In the genomic region with DNA sequence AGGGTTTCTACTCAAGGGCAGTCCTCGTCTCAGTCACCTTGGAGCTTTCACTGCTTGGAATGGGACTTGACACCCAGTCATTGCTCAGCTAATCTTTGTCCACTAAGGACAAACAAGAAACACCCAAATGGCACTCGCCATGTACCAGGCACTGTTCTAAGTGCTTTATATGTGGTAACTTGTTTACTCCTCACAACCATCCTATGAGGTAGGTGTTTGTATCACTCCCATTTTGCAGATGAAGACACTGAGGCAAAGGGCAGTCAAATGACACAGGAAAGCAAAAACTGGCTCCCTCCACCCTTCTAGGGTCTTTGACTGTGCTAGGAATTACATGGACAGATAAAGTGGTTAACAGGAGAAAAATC, we compare ENCODE assay signal across 10 cellular contexts. TPM values are rescaled to one million over a fixed set of nuclear protein-coding genes. Genes with fewer than 3 reads are reported as not detected.
A peak's percentile ranks its signal among the peaks of the same experiment; 100 is the strongest.
DNase-seq lines count a peak whose midpoint lies in the region; ATAC-seq and TF ChIP-seq lines count a peak whose summit lies in the region.
"Had no signal": no experiment of that assay in that cellular context is flagged by ENCODE, and none has a peak within 500 bp of the region (broad histone marks: within the 10 kb centered on the region; RNA-seq: fewer than 3 reads in every experiment).

No MANE protein-coding gene starts in this region.

- H3K4me1 Mint-ChIP-seq in activated B cell treated with CpG ODN at 0.5 μM for 24 hours, result peaks cover 83% of the 10 kb centered on the region

- H3K4me1 ChIP-seq in DOHH2 (ENCODE audit: control insufficient read depth, low read length) (peaks cover 72% of the 10 kb centered on the region), esophagus squamous epithelium (peaks cover 63 to 93% (median 74%) of the 10 kb centered on the region in 3 donors), spleen (peaks cover 73 to 100% (median 95%) of the 10 kb centered on the region in 6 donors)

- H3K27me3 ChIP-seq in DOHH2 (ENCODE audit: control insufficient read depth, low read length) (no peaks in the 10 kb centered on the region), esophagus squamous epithelium (no peaks in the 10 kb centered on the region), spleen (replicated peaks in 1 of 7) (no peaks in the 10 kb centered on the region)

- CTCF ChIA-PET in activated B cell treated with CpG ODN at 0.5 μM for 24 hours (lab: Charles Lee), result interaction anchor here (1.0 to 1.8 kb wide), 3 partner anchors 9 to 281 kb away, joined by 3 to 7 read pairs (median 5); no protein-coding TSS in a partner anchor

- no peaks in the 10 kb centered on the region for H3K9me2 ChIP-seq in DOHH2 (replicated peaks; ENCODE audit: control insufficient read depth, low read length)

- H4K20me1 ChIP-seq in DOHH2 (ENCODE audit: control insufficient read depth, insufficient read depth, low read depth, low read length), result no peaks in the 10 kb centered on the region

- H3K9me3 Mint-ChIP-seq in activated B cell treated with CpG ODN at 0.5 μM for 24 hours, result no peaks in the 10 kb centered on the region

- no peaks in the 10 kb centered on the region for H3K9me3 ChIP-seq in DOHH2 (ENCODE audit: control insufficient read depth, insufficient read depth, low read length)
- no peaks in the 10 kb centered on the region for H3K9me3 ChIP-seq in esophagus squamous epithelium
- no peaks in the 10 kb centered on the region for H3K9me3 ChIP-seq in spleen

- WGBS in esophagus squamous epithelium, 2 donors, result 83 to 85% methylated on average over 2 of the region's 2 CpGs
- 54 to 82% (median 73%) methylated on average over 2 of the region's 2 CpGs for WGBS in spleen, 5 donors

- intact Hi-C loops in activated B cell treated with CpG ODN at 0.5 μM for 24 hours (cut with micrococcal nuclease) (loop anchor here (10.0 kb wide), 1 partner anchor 565 kb away; no protein-coding TSS in a partner anchor), esophagus squamous epithelium (cut with DNase I) (loop anchor here (10.0 kb wide), 1 partner anchor 85 kb away; no protein-coding TSS in a partner anchor), spleen (cut with DNase I; ENCODE audit: low total_unique reads) (no loop called here)

- H3K27me3 Mint-ChIP-seq in activated B cell treated with CpG ODN at 0.5 μM for 24 hours, result no peaks in the 10 kb centered on the region

- POLR2A ChIA-PET in activated B cell treated with CpG ODN at 0.5 μM for 24 hours (lab: Charles Lee), result interaction anchor here (0.6 to 35.9 kb wide), 8 partner anchors 10 to 525 kb away, joined by 3 to 1996 read pairs (median 4); a partner anchor contains a TSS

- H3F3A ChIP-seq in DOHH2 (ENCODE audit: control insufficient read depth, insufficient read depth), result peaks cover 15% of the 10 kb centered on the region

- peak overlapping the region; percentile 63 for H3K27ac Mint-ChIP-seq in activated B cell treated with CpG ODN at 0.5 μM for 24 hours

- in situ Hi-C loops in ACHN (cut with HindIII; ENCODE audit: low pct_ligation_motif_present, low pct_unique_long_range_greater_than_20kb, low sequenced_read_pairs), result no loop called here

- H3K4me3 Mint-ChIP-seq in activated B cell treated with CpG ODN at 0.5 μM for 24 hours, result peak overlapping the region; percentile 28

- peaks cover 6% of the 10 kb centered on the region for H3K36me3 Mint-ChIP-seq in activated B cell treated with CpG ODN at 0.5 μM for 24 hours (ENCODE audit: low read depth)

- H3K36me3 ChIP-seq in DOHH2 (ENCODE audit: control insufficient read depth, low read length) (peaks cover 20% of the 10 kb centered on the region), esophagus squamous epithelium (peaks cover 0 to 22% (median 6%) of the 10 kb centered on the region in 3 donors), spleen (peaks cover 0 to 15% (median 0%) of the 10 kb centered on the region in 6 donors)

- H3K4me3 ChIP-seq in DOHH2 (ENCODE audit: low read length), result peak overlapping the region; percentile 58
- H3K4me3 ChIP-seq in esophagus squamous epithelium, result no peak overlapping the region
- H3K4me3 ChIP-seq in spleen, result no peak overlapping the region

- H3K27ac ChIP-seq in DOHH2 (ENCODE audit: low read depth, low read length) (peak overlapping the region; percentile 90), esophagus squamous epithelium (peak overlapping the region; percentile 82 to 94 (median 90)), spleen (peak overlapping the region; percentile 8 to 98 (median 87))

- H3K4me2 ChIP-seq in DOHH2 (ENCODE audit: low read length), result peak overlapping the region; percentile 70

- H3K79me2 ChIP-seq in DOHH2 (ENCODE audit: control insufficient read depth, low read length), result peaks cover 2% of the 10 kb centered on the region; the same call in 1 of the 2 replicates

- TF ChIP-seq POLR2A in esophagus squamous epithelium (IDR thresholded peaks at IDR 0.05) (no peak), spleen (IDR thresholded peaks at IDR 0.05) (no peak)

- TF ChIP-seq CTCF in DOHH2 (IDR thresholded peaks at IDR 0.05; ENCODE audit: low read depth, low read length, poor library complexity, severe bottlenecking), result no peak
- no peak for TF ChIP-seq CTCF in activated B cell treated with CpG ODN at 0.5 μM for 24 hours (IDR thresholded peaks at IDR 0.05)
- no peak for TF ChIP-seq CTCF in esophagus squamous epithelium (IDR thresholded peaks at IDR 0.05)
- no peak for TF ChIP-seq CTCF in spleen (IDR thresholded peaks at IDR 0.05 in 8 of 11, conservative IDR thresholded peaks at IDR 0.05 in 3 of 11)

- no peak for DNase-seq in activated B cell treated with CpG ODN at 0.5 μM for 24 hours
- DNase-seq in esophagus squamous epithelium (lab: John Stamatoyannopoulos, UW), result no peak
- DNase-seq in spleen, result no peak
- DNase-seq in NCI-H1048 (lab: John Stamatoyannopoulos, UW), result no peak
- no peak for DNase-seq in NCI-H2029 (lab: John Stamatoyannopoulos, UW)
- DNase-seq in ACHN, result no peak
- DNase-seq: kidney glomerular epithelial cell, NCI-H1092 had no signal

- ATAC-seq in activated B cell treated with CpG ODN at 0.5 μM for 24 hours (ENCODE audit: low read depth), result no peak
- ATAC-seq in GM19328 (IDR thresholded peaks at IDR 0.05; ENCODE audit: unreplicated experiment), result no peak

RNA-seq across cellular contexts. Expression of a gene that starts 24.7 kb away (rescaled TPM):
- total RNA-seq in activated B cell treated with CpG ODN at 0.5 μM for 24 hours (39.0 and 39.9 TPM in 2 replicates), esophagus squamous epithelium (10 to 100 TPM; 22.7 to 34.0 (median 23.8) TPM), spleen (10 to 100 TPM; 32.7 to 55.4 (median 41.6) TPM)
- 10 to 100 TPM; 13.6 to 16.5 (median 14.3) TPM for polyA plus RNA-seq in spleen

RNA-seq across cellular contexts. Expression of a gene that starts 56.3 kb away (rescaled TPM):
- 175 and 180 TPM in 2 replicates for total RNA-seq in activated B cell treated with CpG ODN at 0.5 μM for 24 hours
- total RNA-seq in esophagus squamous epithelium, result 100 to 1,000 TPM in 3 of 4 donors, 10 to 100 TPM in 1; 49.4 to 384 (median 138) TPM
- 100 to 1,000 TPM; 103 to 308 (median 249) TPM for total RNA-seq in spleen
- polyA plus RNA-seq in spleen, result 100 to 1,000 TPM in 2 of 3 donors, 10 to 100 TPM in 1; 99.3 to 247 (median 209) TPM
